In genomic region chr4:70858454-70858853, GRCh38 we compare ENCODE assay signal across 27 cellular contexts.
"Had no signal": no experiment of that assay in that cellular context is flagged by ENCODE, and none has a peak within 500 bp of the region (broad histone marks: within the 10 kb centered on the region; RNA-seq: fewer than 3 reads in every experiment).

No MANE protein-coding gene starts in this region.

- H3K4me1 Mint-ChIP-seq: natural killer cell, nephron, neural progenitor cell had no signal

- H3K4me3 Mint-ChIP-seq: naive thymus-derived CD4-positive, alpha-beta T cell; natural killer cell; nephron; neural progenitor cell; stimulated activated effector memory CD8-positive, alpha-beta T cell treated with anti-CD3 and anti-CD28 coated beads, Interleukin-12 subunit alpha, Interleukin-12 subunit beta, amount 100 ng/mL, for 72 hours; stimulated activated naive B cell treated with anti-CD40 and anti-IgM and Interleukin-4, amounts not matched to agents 10 μg/mL and 1 μg/mL and 100 μg/mL, for 72 hours; stimulated activated naive CD8-positive, alpha-beta T cell treated with anti-CD3 and anti-CD28 coated beads, Interleukin-15, Interleukin-2, amounts not matched to agents 100 ng/mL and 50 ng/mL, for 24 hours had no signal

- H3K27me3 ChIP-seq: neural progenitor cell, ovary, right lobe of liver, sigmoid colon, stomach, thyroid gland, tibial nerve, upper lobe of left lung, vagina had no signal

- H3K36me3 Mint-ChIP-seq: natural killer cell; neural progenitor cell; stimulated activated effector memory CD8-positive, alpha-beta T cell treated with anti-CD3 and anti-CD28 coated beads, Interleukin-12 subunit alpha, Interleukin-12 subunit beta, amount 100 ng/mL, for 72 hours had no signal

- DNase-seq: naive thymus-derived CD4-positive, alpha-beta T cell; natural killer cell; occipital lobe; ovary; psoas muscle; right cardiac atrium; right lobe of liver; sigmoid colon; small intestine; stimulated activated CD4-positive, alpha-beta T cell treated with anti-CD3 and anti-CD28 coated beads, Interleukin-15, amount 100 ng/mL, for 24 hours; stimulated activated CD4-positive, alpha-beta T cell treated with anti-CD3 and anti-CD28 coated beads, Interleukin-2, amount 100 ng/mL, for 24 hours; stimulated activated CD4-positive, alpha-beta T cell treated with anti-CD3 and anti-CD28 coated beads, Interleukin-2, amount 100 ng/mL, for 48 hours; stimulated activated CD4-positive, alpha-beta T cell treated with anti-CD3 and anti-CD28 coated beads, Interleukin-4, amount 100 ng/mL, for 24 hours; stimulated activated naive B cell treated with anti-CD40 and anti-IgM and Interleukin-4, amounts not matched to agents 10 μg/mL and 1 μg/mL and 100 μg/mL, for 72 hours; stimulated activated naive CD4-positive, alpha-beta T cell treated with Interleukin-2 at 50 U/mL for 16 hours; stomach; thyroid gland; trophoblast cell; upper lobe of left lung had no signal

- H3K9me3 ChIP-seq: ovary, psoas muscle, right lobe of liver, sigmoid colon, stomach, thoracic aorta, thyroid gland, tibial nerve, upper lobe of left lung, vagina had no signal

- H3K4me1 ChIP-seq: neural progenitor cell, psoas muscle, right lobe of liver, sigmoid colon, stomach, thyroid gland, tibial nerve, upper lobe of left lung, vagina had no signal

- H3K36me3 ChIP-seq: neural progenitor cell, ovary, right lobe of liver, sigmoid colon, stomach, thoracic aorta, thyroid gland, tibial nerve, upper lobe of left lung, vagina had no signal

- H3K27ac Mint-ChIP-seq: naive thymus-derived CD4-positive, alpha-beta T cell; natural killer cell; nephron; neural progenitor cell; stimulated activated effector memory CD8-positive, alpha-beta T cell treated with anti-CD3 and anti-CD28 coated beads, Interleukin-12 subunit alpha, Interleukin-12 subunit beta, amount 100 ng/mL, for 72 hours; stimulated activated naive B cell treated with anti-CD40 and anti-IgM and Interleukin-4, amounts not matched to agents 10 μg/mL and 1 μg/mL and 100 μg/mL, for 72 hours; stimulated activated naive CD8-positive, alpha-beta T cell treated with anti-CD3 and anti-CD28 coated beads, Interleukin-15, Interleukin-2, amounts not matched to agents 100 ng/mL and 50 ng/mL, for 24 hours had no signal

- FAIRE-seq: small intestine, urothelium cell line had no signal

- H3K4me3 ChIP-seq: neural progenitor cell, ovary, psoas muscle, right lobe of liver, sigmoid colon, stomach, thoracic aorta, thyroid gland, tibial nerve, upper lobe of left lung, vagina had no signal

- H3K9me3 Mint-ChIP-seq: naive thymus-derived CD4-positive, alpha-beta T cell; natural killer cell; nephron; neural progenitor cell; stimulated activated effector memory CD8-positive, alpha-beta T cell treated with anti-CD3 and anti-CD28 coated beads, Interleukin-12 subunit alpha, Interleukin-12 subunit beta, amount 100 ng/mL, for 72 hours; stimulated activated naive B cell treated with anti-CD40 and anti-IgM and Interleukin-4, amounts not matched to agents 10 μg/mL and 1 μg/mL and 100 μg/mL, for 72 hours; stimulated activated naive CD8-positive, alpha-beta T cell treated with anti-CD3 and anti-CD28 coated beads, Interleukin-15, Interleukin-2, amounts not matched to agents 100 ng/mL and 50 ng/mL, for 24 hours had no signal

- H3K27me3 Mint-ChIP-seq: naive thymus-derived CD4-positive, alpha-beta T cell; stimulated activated naive B cell treated with anti-CD40 and anti-IgM and Interleukin-4, amounts not matched to agents 10 μg/mL and 1 μg/mL and 100 μg/mL, for 72 hours; stimulated activated naive CD8-positive, alpha-beta T cell treated with anti-CD3 and anti-CD28 coated beads, Interleukin-15, Interleukin-2, amounts not matched to agents 100 ng/mL and 50 ng/mL, for 24 hours had no signal

- H3K27ac ChIP-seq: neural progenitor cell, ovary, psoas muscle, right lobe of liver, sigmoid colon, stomach, thoracic aorta, thyroid gland, tibial nerve, upper lobe of left lung, vagina had no signal

- ATAC-seq: naive thymus-derived CD4-positive, alpha-beta T cell; natural killer cell; psoas muscle; right cardiac atrium; right lobe of liver; stimulated activated effector memory CD8-positive, alpha-beta T cell treated with anti-CD3 and anti-CD28 coated beads, Interleukin-12 subunit alpha, Interleukin-12 subunit beta, amount 100 ng/mL, for 72 hours; stimulated activated naive B cell treated with anti-CD40 and anti-IgM and Interleukin-4, amounts not matched to agents 10 μg/mL and 1 μg/mL and 100 μg/mL, for 72 hours had no signal
